9 cellular contexts compared by ENCODE assay signal in genomic region chr16:87457724-87458423, GRCh38. TPM values are rescaled to one million over a fixed set of nuclear protein-coding genes. Genes with fewer than 3 reads are reported as not detected.
DNase-seq lines count a peak whose midpoint lies in the region; ATAC-seq and TF ChIP-seq lines count a peak whose summit lies in the region.
"Had no signal": no experiment of that assay in that cellular context is flagged by ENCODE, and none has a peak within 500 bp of the region (broad histone marks: within the 10 kb centered on the region; RNA-seq: fewer than 3 reads in every experiment).

No MANE protein-coding gene starts in this region.

- TF ChIP-seq CTCF in right lobe of liver (IDR thresholded peaks at IDR 0.05) (no peak), dorsolateral prefrontal cortex (IDR thresholded peaks at IDR 0.05 in 54 of 56, conservative IDR thresholded peaks at IDR 0.05 in 2 of 56; ENCODE audit: low read depth in 1 of 56, partially characterized antibody in 56 of 56) (no peak), OCI-LY7 (conservative IDR thresholded peaks at IDR 0.05; ENCODE audit: low read length) (no peak)

- H4K20me1 ChIP-seq in OCI-LY7 (ENCODE audit: insufficient read depth, low read length): no peaks in the 10 kb centered on the region

- no peak overlapping the region for H2AFZ ChIP-seq in OCI-LY7 (ENCODE audit: low read length)

- no peaks in the 10 kb centered on the region for H3K9me3 ChIP-seq in right lobe of liver
- H3K9me3 ChIP-seq in OCI-LY7 (ENCODE audit: low read length): no peaks in the 10 kb centered on the region

- TF ChIP-seq POLR2A in right lobe of liver (IDR thresholded peaks at IDR 0.05): no peak

- ATAC-seq in activated T-cell treated with anti-CD3 and anti-CD28 coated beads, Interleukin-2, amount 50 U/mL, for 72 hours (replicated peaks in 1 of 2): peak; percentile 84
- peak in 1 of 4 donors; percentile 9 for ATAC-seq in right lobe of liver
- ATAC-seq in GM18498 (IDR thresholded peaks at IDR 0.05; ENCODE audit: unreplicated experiment): no peak

- H3K4me1 Mint-ChIP-seq in activated T-cell treated with anti-CD3 and anti-CD28 coated beads, Interleukin-2, amount 50 U/mL, for 72 hours (ENCODE audit: low read depth): peaks cover 49% of the 10 kb centered on the region
- H3K4me1 Mint-ChIP-seq: activated naive CD8-positive, alpha-beta T cell treated with anti-CD3 and anti-CD28 coated beads, Interleukin-2, amount 10 ng/mL, durations not matched to agents 7 days and 5 days had no signal

- peak overlapping the region; percentile 54 to 62 (median 58) for H3K27ac ChIP-seq in right lobe of liver
- H3K27ac ChIP-seq in dorsolateral prefrontal cortex: no peak overlapping the region
- H3K27ac ChIP-seq in OCI-LY7 (ENCODE audit: low read depth, low read length, poor library complexity, severe bottlenecking): no peak overlapping the region

- H3K9me2 ChIP-seq in OCI-LY7 (ENCODE audit: insufficient read depth, low read length): no peaks in the 10 kb centered on the region

- peak overlapping the region; percentile 68 to 79 for H3K4me3 Mint-ChIP-seq in activated T-cell treated with anti-CD3 and anti-CD28 coated beads, Interleukin-2, amount 50 U/mL, for 72 hours
- H3K4me3 Mint-ChIP-seq: activated naive CD8-positive, alpha-beta T cell treated with anti-CD3 and anti-CD28 coated beads, Interleukin-2, amount 10 ng/mL, durations not matched to agents 7 days and 5 days had no signal

- H3K27me3 Mint-ChIP-seq in activated T-cell treated with anti-CD3 and anti-CD28 coated beads, Interleukin-2, amount 50 U/mL, for 72 hours (ENCODE audit: low read depth): no peaks in the 10 kb centered on the region

- CTCF ChIA-PET in OCI-LY7 (lab: Charles Lee; ENCODE audit: unreplicated experiment): no interaction called here

- H3K36me3 ChIP-seq in right lobe of liver: peaks cover 0 to 25% (median 13%) of the 10 kb centered on the region in 4 donors
- peaks cover 15% of the 10 kb centered on the region; the same call in 1 of the 2 replicates for H3K36me3 ChIP-seq in OCI-LY7 (ENCODE audit: insufficient read depth, low read length)

- peaks cover 0 to 31% (median 13%) of the 10 kb centered on the region in 4 donors for H3K4me1 ChIP-seq in right lobe of liver
- H3K4me1 ChIP-seq in OCI-LY7 (ENCODE audit: insufficient read depth, low read length, poor library complexity, severe bottlenecking): peaks cover 4% of the 10 kb centered on the region

- POLR2A ChIA-PET in OCI-LY7 (lab: Charles Lee): no interaction called here

- H3K4me3 ChIP-seq in right lobe of liver (no peak overlapping the region), dorsolateral prefrontal cortex (no peak overlapping the region), OCI-LY7 (ENCODE audit: low read depth, low read length, poor library complexity, severe bottlenecking) (no peak overlapping the region)

- peak; percentile 61 for DNase-seq in stimulated activated naive CD4-positive, alpha-beta T cell treated with Interleukin-2 at 50 U/mL for 16 hours (lab: John Stamatoyannopoulos, UW)
- no peak for DNase-seq in stimulated activated naive CD4-positive, alpha-beta T cell (lab: John Stamatoyannopoulos, UW)
- DNase-seq in activated T-cell treated with anti-CD3 and anti-CD28 coated beads, Interleukin-2, amount 50 U/mL, for 72 hours: peak; percentile 68 to 72
- no peak for DNase-seq in right lobe of liver
- DNase-seq in dorsolateral prefrontal cortex: no peak
- no peak for DNase-seq in OCI-LY7 (ENCODE audit: low spot score)
- no peak for DNase-seq in NCI-H2029 (lab: John Stamatoyannopoulos, UW)
- DNase-seq: activated naive CD8-positive, alpha-beta T cell treated with anti-CD3 and anti-CD28 coated beads, Interleukin-2, amount 10 ng/mL, durations not matched to agents 7 days and 5 days had no signal

- H3K27ac Mint-ChIP-seq in activated T-cell treated with anti-CD3 and anti-CD28 coated beads, Interleukin-2, amount 50 U/mL, for 72 hours: peak overlapping the region; percentile 92
- H3K27ac Mint-ChIP-seq: activated naive CD8-positive, alpha-beta T cell treated with anti-CD3 and anti-CD28 coated beads, Interleukin-2, amount 10 ng/mL, durations not matched to agents 7 days and 5 days had no signal

- 54% methylated on average over 15 of the region's 22 CpGs for WGBS in right lobe of liver (ENCODE audit: insufficient coverage, low coverage, low lambda C conversion rate, missing lambda C conversion rate)

- no peaks in the 10 kb centered on the region for H3K9me3 Mint-ChIP-seq in activated T-cell treated with anti-CD3 and anti-CD28 coated beads, Interleukin-2, amount 50 U/mL, for 72 hours
- H3K9me3 Mint-ChIP-seq: activated naive CD8-positive, alpha-beta T cell treated with anti-CD3 and anti-CD28 coated beads, Interleukin-2, amount 10 ng/mL, durations not matched to agents 7 days and 5 days had no signal

- peaks cover 0 to 11% of the 10 kb centered on the region in 2 donors for H3K36me3 Mint-ChIP-seq in activated T-cell treated with anti-CD3 and anti-CD28 coated beads, Interleukin-2, amount 50 U/mL, for 72 hours (ENCODE audit: insufficient read depth in 2 of 2)
- H3K36me3 Mint-ChIP-seq: activated naive CD8-positive, alpha-beta T cell treated with anti-CD3 and anti-CD28 coated beads, Interleukin-2, amount 10 ng/mL, durations not matched to agents 7 days and 5 days had no signal

- H3K4me2 ChIP-seq in OCI-LY7 (ENCODE audit: low read length): no peak overlapping the region

- H3K27me3 ChIP-seq in right lobe of liver: no peaks in the 10 kb centered on the region
- no peaks in the 10 kb centered on the region for H3K27me3 ChIP-seq in dorsolateral prefrontal cortex

- no TSS peak for BruUV-seq in OCI-LY7 (replicated peaks; lab: Mats Ljungman, UMichigan)

- intact Hi-C loops in right lobe of liver (cut with DNase I) (no loop called here), dorsolateral prefrontal cortex (cut with DNase I) (no loop called here), OCI-LY7 (cut with micrococcal nuclease; ENCODE audit: unreplicated experiment) (no loop called here)

- no peaks in the 10 kb centered on the region for H3K79me2 ChIP-seq in OCI-LY7 (ENCODE audit: insufficient read depth, low read depth, low read length)

RNA-seq across cellular contexts. Expression of gene ZCCHC14, which starts 35.0 kb away (rescaled TPM):
- total RNA-seq in activated T-cell treated with anti-CD3 and anti-CD28 coated beads, Interleukin-2, amount 50 U/mL, for 72 hours: 10 to 100 TPM; 13.6 to 14.1 TPM
- total RNA-seq in right lobe of liver (10 to 100 TPM; 12.6 to 26.5 (median 17.7) TPM), dorsolateral prefrontal cortex (10 to 100 TPM; 25.1 to 60.3 (median 37.0) TPM), OCI-LY7 (2022) (17.1 and 19.6 TPM in 2 replicates)
- 6.0 and 8.5 TPM in 2 replicates for total RNA-seq in OCI-LY7 (2014; rRNA removed; shearing (Covaris generic))

Comparison
In these comparisons a context has a peak if more than half of its experiments do, and no peak if none do; other contexts are left out.
1. DNase-seq: peak in stimulated activated naive CD4-positive, alpha-beta T cell treated with Interleukin-2 at 50 U/mL for 16 hours (single experiment) and activated T-cell treated with anti-CD3 and anti-CD28 coated beads, Interleukin-2, amount 50 U/mL, for 72 hours (2 of 2); none in stimulated activated naive CD4-positive, alpha-beta T cell (0 of 6), right lobe of liver (0 of 3), dorsolateral prefrontal cortex (0 of 10), OCI-LY7 (single experiment) and NCI-H2029 (single experiment).
2. H3K27ac ChIP-seq: peak in right lobe of liver (3 of 3); none in dorsolateral prefrontal cortex (0 of 59) and OCI-LY7 (single experiment).